In the genomic region with DNA sequence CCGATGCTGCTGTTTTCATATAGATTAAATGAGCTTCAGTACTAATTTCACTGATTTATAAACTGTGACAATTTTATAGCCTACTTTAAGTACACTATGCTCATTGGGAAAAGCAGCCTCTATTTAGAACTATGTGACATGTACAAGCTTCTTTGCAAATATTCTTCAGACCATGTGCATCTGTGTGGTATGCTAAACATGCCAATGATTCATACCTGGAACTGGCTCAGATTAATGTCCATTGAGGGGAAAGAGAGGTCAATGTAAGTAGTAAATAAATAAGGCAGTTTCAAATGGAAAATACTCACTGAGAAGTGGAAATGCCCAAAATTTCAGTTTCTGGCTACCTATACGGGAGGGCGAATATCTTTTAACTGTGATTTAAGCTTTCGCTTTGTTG, we compare ENCODE assay signal across 20 cellular contexts.
A peak's percentile ranks its signal among the peaks of the same experiment; 100 is the strongest.
DNase-seq lines count a peak whose midpoint lies in the region; ATAC-seq, FAIRE-seq and TF ChIP-seq lines count a peak whose summit lies in the region.
"Had no signal": no experiment of that assay in that cellular context is flagged by ENCODE, and none has a peak within 500 bp of the region (broad histone marks: within the 10 kb centered on the region; RNA-seq: fewer than 3 reads in every experiment).

No MANE protein-coding gene starts in this region.

- WGBS in neuronal stem cell (ENCODE audit: extremely low coverage in 2 of 2, insufficient read length in 2 of 2, insufficient replicate concordance in 1 of 2), 2 donors, result no CpG with 5 or more reads among the region's 4 CpGs

- no peak overlapping the region for H4K91ac ChIP-seq in neuronal stem cell (ENCODE audit: low read depth, low read length, poor library complexity)

- no peaks in the 10 kb centered on the region for H3K4me1 Mint-ChIP-seq in activated T-helper 1 cell treated with anti-CD3 and anti-CD28 coated beads, Interleukin-12 subunit alpha, Interleukin-12 subunit beta, Interleukin-2, Interleukin-4 antibody, amounts not matched to agents 30 ng/mL and 10 ng/mL and 1 ng/mL, durations not matched to agents 14 hours and 24 hours and 36 hours (ENCODE audit: low read depth)
- H3K4me1 Mint-ChIP-seq: CD4-positive, CD25-positive, alpha-beta regulatory T cell had no signal

- H2AFZ ChIP-seq in neuronal stem cell (ENCODE audit: low read length), result peak overlapping the region; percentile 64

- no peak overlapping the region for H3K4ac ChIP-seq in neuronal stem cell (ENCODE audit: low read length)

- H3K27ac Mint-ChIP-seq in activated T-helper 1 cell treated with anti-CD3 and anti-CD28 coated beads, Interleukin-12 subunit alpha, Interleukin-12 subunit beta, Interleukin-2, Interleukin-4 antibody, amounts not matched to agents 30 ng/mL and 10 ng/mL and 1 ng/mL, durations not matched to agents 14 hours and 24 hours and 36 hours, result no peak overlapping the region
- H3K27ac Mint-ChIP-seq: CD4-positive, CD25-positive, alpha-beta regulatory T cell had no signal

- H2BK15ac ChIP-seq in neuronal stem cell (ENCODE audit: low read length), result no peak overlapping the region

- no peak for TF ChIP-seq CTCF in astrocyte of the cerebellum (IDR thresholded peaks at IDR 0.05; ENCODE audit: low read depth, low read length, missing control alignments)
- TF ChIP-seq CTCF in foreskin keratinocyte (conservative IDR thresholded peaks at IDR 0.05), result no peak

- H3K4me3 ChIP-seq in astrocyte of the cerebellum (ENCODE audit: low read depth, low read length) (no peak overlapping the region), neuronal stem cell (ENCODE audit: low read length in 2 of 2) (no peak overlapping the region)
- H3K4me3 ChIP-seq: A549, K562, SJSA1 had no signal

- H3K36me3 ChIP-seq in neuronal stem cell (replicated peaks in 1 of 2; ENCODE audit: control insufficient read depth in 2 of 2, insufficient read depth in 2 of 2, low read length in 2 of 2), result no peaks in the 10 kb centered on the region
- H3K36me3 ChIP-seq: SJSA1 had no signal

- H3K79me1 ChIP-seq in neuronal stem cell (ENCODE audit: low read depth, low read length), result no peaks in the 10 kb centered on the region

- H3K9me3 ChIP-seq in neuronal stem cell (replicated peaks in 1 of 2; ENCODE audit: control insufficient read depth in 2 of 2, insufficient read depth in 1 of 2, low read depth in 1 of 2, low read length in 2 of 2), result peaks cover 6 to 13% of the 10 kb centered on the region in 2 donors
- H3K9me3 ChIP-seq: A549 had no signal

- H3K9me3 Mint-ChIP-seq in activated T-helper 1 cell treated with anti-CD3 and anti-CD28 coated beads, Interleukin-12 subunit alpha, Interleukin-12 subunit beta, Interleukin-2, Interleukin-4 antibody, amounts not matched to agents 30 ng/mL and 10 ng/mL and 1 ng/mL, durations not matched to agents 14 hours and 24 hours and 36 hours, result peaks cover 6% of the 10 kb centered on the region

- in situ Hi-C loops in astrocyte of the cerebellum (cut with HindIII; ENCODE audit: low sequenced_read_pairs), result no loop called here

- no peak overlapping the region for H3K4me3 Mint-ChIP-seq in activated T-helper 1 cell treated with anti-CD3 and anti-CD28 coated beads, Interleukin-12 subunit alpha, Interleukin-12 subunit beta, Interleukin-2, Interleukin-4 antibody, amounts not matched to agents 30 ng/mL and 10 ng/mL and 1 ng/mL, durations not matched to agents 14 hours and 24 hours and 36 hours
- H3K4me3 Mint-ChIP-seq: CD4-positive, CD25-positive, alpha-beta regulatory T cell had no signal

- H3K27ac ChIP-seq in foreskin keratinocyte (no peak overlapping the region), neuronal stem cell (replicated peaks; ENCODE audit: low read length) (no peak overlapping the region), caudate nucleus (ENCODE audit: low read depth, low read length) (no peak overlapping the region)
- H3K27ac ChIP-seq: A549, SJSA1 had no signal

- H2BK12ac ChIP-seq in neuronal stem cell (ENCODE audit: low read length), result no peak overlapping the region

- no peak for TF ChIP-seq POLR2A in GM12892 (IDR thresholded peaks at IDR 0.05; ENCODE audit: low read depth, low read length)

- H3K27me3 ChIP-seq in foreskin keratinocyte, result no peaks in the 10 kb centered on the region
- no peaks in the 10 kb centered on the region for H3K27me3 ChIP-seq in neuronal stem cell (ENCODE audit: control insufficient read depth in 3 of 3, insufficient read depth in 3 of 3, low read depth in 1 of 3, low read length in 3 of 3)
- H3K27me3 ChIP-seq: SJSA1 had no signal

- no peak overlapping the region for H3K14ac ChIP-seq in neuronal stem cell (ENCODE audit: low read length)

- H3K4me1 ChIP-seq in foreskin keratinocyte (no peaks in the 10 kb centered on the region), neuronal stem cell (ENCODE audit: control insufficient read depth in 2 of 2, insufficient read depth in 1 of 2, low read depth in 1 of 2, low read length in 2 of 2) (peaks cover 0 to 2% of the 10 kb centered on the region in 2 donors)
- H3K4me1 ChIP-seq: A549, SJSA1 had no signal

- DNase-seq in HS-5 (ENCODE audit: low read depth), result peak; percentile 9
- DNase-seq in astrocyte of the cerebellum (ENCODE audit: low read depth), result peak; percentile 18
- DNase-seq in foreskin keratinocyte, result peak in 1 of 2 donors; percentile 61
- no peak for DNase-seq in neuronal stem cell (ENCODE audit: low spot score)
- DNase-seq in HuH-7 (ENCODE audit: low spot score), result no peak
- DNase-seq in activated T-helper 1 cell treated with anti-CD3 and anti-CD28 coated beads, Interleukin-12 subunit alpha, Interleukin-12 subunit beta, Interleukin-2, Interleukin-4 antibody, amounts not matched to agents 30 ng/mL and 10 ng/mL and 1 ng/mL, durations not matched to agents 14 hours and 24 hours and 36 hours (ENCODE audit: low spot score), result no peak
- no peak for DNase-seq in caudate nucleus (lab: John Stamatoyannopoulos, UW)
- DNase-seq in GM12892 (ENCODE audit: insufficient read length), result no peak
- DNase-seq: CD4-positive, CD25-positive, alpha-beta regulatory T cell; DMS79; H7; NCI-H1105; NCI-H2029; NCI-H2227 treated with DMSO at 0.1 percent for 48 hours; NCI-H510A; NCI-H748 treated with DMSO at 0.1 percent for 48 hours had no signal

- peak; percentile 10 for ATAC-seq in foreskin keratinocyte
- ATAC-seq: A549, K562, Panc1 had no signal

- H4K8ac ChIP-seq in neuronal stem cell (ENCODE audit: low read depth, low read length), result no peak overlapping the region

- H2BK5ac ChIP-seq in neuronal stem cell (ENCODE audit: low read length), result no peak overlapping the region

- no peak overlapping the region for H3K9ac ChIP-seq in neuronal stem cell (ENCODE audit: low read depth, low read length, poor library complexity)

- no peak overlapping the region for H2BK120ac ChIP-seq in neuronal stem cell (ENCODE audit: low read depth, low read length)

- no peak overlapping the region for H3K18ac ChIP-seq in neuronal stem cell (ENCODE audit: low read length)

- no peaks in the 10 kb centered on the region for H3K27me3 Mint-ChIP-seq in activated T-helper 1 cell treated with anti-CD3 and anti-CD28 coated beads, Interleukin-12 subunit alpha, Interleukin-12 subunit beta, Interleukin-2, Interleukin-4 antibody, amounts not matched to agents 30 ng/mL and 10 ng/mL and 1 ng/mL, durations not matched to agents 14 hours and 24 hours and 36 hours (ENCODE audit: insufficient read depth)
- H3K27me3 Mint-ChIP-seq: CD4-positive, CD25-positive, alpha-beta regulatory T cell had no signal

- intact Hi-C loops in activated T-helper 1 cell treated with anti-CD3 and anti-CD28 coated beads, Interleukin-12 subunit alpha, Interleukin-12 subunit beta, Interleukin-2, Interleukin-4 antibody, amounts not matched to agents 30 ng/mL and 10 ng/mL and 1 ng/mL, durations not matched to agents 14 hours and 24 hours and 36 hours (cut with micrococcal nuclease), result no loop called here

- no peak for FAIRE-seq in GM12892 (lab: Jason Lieb, UNC)
- FAIRE-seq: A549, K562 had no signal

- H3K36me3 Mint-ChIP-seq in activated T-helper 1 cell treated with anti-CD3 and anti-CD28 coated beads, Interleukin-12 subunit alpha, Interleukin-12 subunit beta, Interleukin-2, Interleukin-4 antibody, amounts not matched to agents 30 ng/mL and 10 ng/mL and 1 ng/mL, durations not matched to agents 14 hours and 24 hours and 36 hours (ENCODE audit: low read depth), result no peaks in the 10 kb centered on the region
- H3K36me3 Mint-ChIP-seq: CD4-positive, CD25-positive, alpha-beta regulatory T cell had no signal

- H3K4me2 ChIP-seq in neuronal stem cell (ENCODE audit: insufficient read depth, low read length, poor library complexity, severe bottlenecking), result no peak overlapping the region
- H3K4me2 ChIP-seq: A549 had no signal

- H2AK5ac ChIP-seq in neuronal stem cell (ENCODE audit: low read depth, low read length), result no peak overlapping the region

- no peak overlapping the region for H3K23ac ChIP-seq in neuronal stem cell (ENCODE audit: low read depth, low read length, poor library complexity)

Comparison
In these comparisons a context has a peak if more than half of its experiments do, and no peak if none do; other contexts are left out.
1. DNase-seq: peak in HS-5 (single experiment) and astrocyte of the cerebellum (single experiment); none in neuronal stem cell (single experiment), HuH-7 (single experiment), activated T-helper 1 cell treated with anti-CD3 and anti-CD28 coated beads, Interleukin-12 subunit alpha, Interleukin-12 subunit beta, Interleukin-2, Interleukin-4 antibody, amounts not matched to agents 30 ng/mL and 10 ng/mL and 1 ng/mL, durations not matched to agents 14 hours and 24 hours and 36 hours (single experiment), caudate nucleus (0 of 61) and GM12892 (single experiment).